ENCODE assay signal across 1 cellular context in the genomic region with DNA sequence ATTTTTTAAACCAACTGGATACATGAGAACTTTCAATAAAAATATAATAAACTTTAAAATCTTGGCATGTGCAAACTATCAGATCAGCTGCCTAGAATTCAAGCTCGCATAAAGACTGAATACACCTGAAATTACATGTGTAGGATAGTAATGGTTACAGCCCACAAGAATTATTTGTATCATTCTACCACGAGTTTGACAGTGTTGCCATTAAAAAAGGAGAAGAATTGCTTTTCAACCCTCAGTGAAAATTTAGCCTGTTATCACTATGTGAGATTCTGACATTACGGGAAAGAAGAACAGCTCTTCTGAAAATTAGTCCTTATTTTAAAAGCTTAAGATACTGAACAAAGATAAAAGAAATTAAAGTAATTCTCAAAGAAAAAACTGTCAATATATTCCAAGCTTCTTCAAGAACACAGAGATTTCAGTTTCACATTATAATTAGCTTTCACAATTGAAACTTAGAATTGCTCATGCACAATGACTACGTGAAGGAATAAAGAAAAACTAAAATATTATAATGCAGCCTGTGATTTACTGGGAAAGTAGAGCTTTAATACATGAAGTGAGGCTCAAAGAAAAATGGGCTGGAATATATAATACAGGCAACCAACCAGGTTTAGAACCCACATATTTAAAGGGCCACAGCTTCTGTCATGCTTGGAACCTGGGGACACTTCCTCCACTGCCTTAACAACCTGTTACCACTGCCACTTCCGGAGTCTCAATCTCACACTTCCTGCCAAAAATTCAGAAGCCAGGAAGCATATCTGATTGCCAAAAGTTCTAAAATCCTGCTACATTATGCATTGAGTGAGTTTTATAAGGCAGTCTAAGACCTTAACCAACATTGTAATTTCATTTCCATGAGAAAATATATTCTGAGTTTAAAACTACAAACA.
A peak's percentile ranks its signal among the peaks of the same experiment; 100 is the strongest.
TF ChIP-seq lines count a peak whose summit lies in the region.

No MANE protein-coding gene starts in this region.

TF ChIP-seq in GM12878, 131 proteins besides CTCF, POLR2A, EP300 and RAD21 (continued from another document):
- TF ChIP-seq, protein P1, sequence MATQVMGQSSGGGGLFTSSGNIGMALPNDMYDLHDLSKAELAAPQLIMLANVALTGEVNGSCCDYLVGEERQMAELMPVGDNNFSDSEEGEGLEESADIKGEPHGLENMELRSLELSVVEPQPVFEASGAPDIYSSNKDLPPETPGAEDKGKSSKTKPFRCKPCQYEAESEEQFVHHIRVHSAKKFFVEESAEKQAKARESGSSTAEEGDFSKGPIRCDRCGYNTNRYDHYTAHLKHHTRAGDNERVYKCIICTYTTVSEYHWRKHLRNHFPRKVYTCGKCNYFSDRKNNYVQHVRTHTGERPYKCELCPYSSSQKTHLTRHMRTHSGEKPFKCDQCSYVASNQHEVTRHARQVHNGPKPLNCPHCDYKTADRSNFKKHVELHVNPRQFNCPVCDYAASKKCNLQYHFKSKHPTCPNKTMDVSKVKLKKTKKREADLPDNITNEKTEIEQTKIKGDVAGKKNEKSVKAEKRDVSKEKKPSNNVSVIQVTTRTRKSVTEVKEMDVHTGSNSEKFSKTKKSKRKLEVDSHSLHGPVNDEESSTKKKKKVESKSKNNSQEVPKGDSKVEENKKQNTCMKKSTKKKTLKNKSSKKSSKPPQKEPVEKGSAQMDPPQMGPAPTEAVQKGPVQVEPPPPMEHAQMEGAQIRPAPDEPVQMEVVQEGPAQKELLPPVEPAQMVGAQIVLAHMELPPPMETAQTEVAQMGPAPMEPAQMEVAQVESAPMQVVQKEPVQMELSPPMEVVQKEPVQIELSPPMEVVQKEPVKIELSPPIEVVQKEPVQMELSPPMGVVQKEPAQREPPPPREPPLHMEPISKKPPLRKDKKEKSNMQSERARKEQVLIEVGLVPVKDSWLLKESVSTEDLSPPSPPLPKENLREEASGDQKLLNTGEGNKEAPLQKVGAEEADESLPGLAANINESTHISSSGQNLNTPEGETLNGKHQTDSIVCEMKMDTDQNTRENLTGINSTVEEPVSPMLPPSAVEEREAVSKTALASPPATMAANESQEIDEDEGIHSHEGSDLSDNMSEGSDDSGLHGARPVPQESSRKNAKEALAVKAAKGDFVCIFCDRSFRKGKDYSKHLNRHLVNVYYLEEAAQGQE (IDR thresholded peaks at IDR 0.05; ENCODE audit: low read depth, low read length), result no peak
- TF ChIP-seq ZNF384 (IDR thresholded peaks at IDR 0.05; ENCODE audit: borderline replicate concordance, low read depth, low read length) (no peak), SPI1 (IDR thresholded peaks at IDR 0.05; ENCODE audit: borderline replicate concordance, insufficient read depth, low read depth, low read length) (peak; percentile 50), GATAD2B (conservative IDR thresholded peaks at IDR 0.05; ENCODE audit: low read depth) (no peak), JUND (IDR thresholded peaks at IDR 0.05; ENCODE audit: low read depth, low read length) (no peak), IRF4 (IDR thresholded peaks at IDR 0.05; ENCODE audit: low read depth, low read length) (no peak), BHLHE40 (IDR thresholded peaks at IDR 0.05; ENCODE audit: borderline replicate concordance in 1 of 2, low read depth in 2 of 2, low read length in 1 of 2) (no peak), ZZZ3 (IDR thresholded peaks at IDR 0.05; ENCODE audit: control insufficient read depth, insufficient read length, low read depth) (no peak), POLR2AphosphoS2 (IDR thresholded peaks at IDR 0.05; ENCODE audit: low read depth, low read length) (no peak), NBN (IDR thresholded peaks at IDR 0.05) (no peak), RB1 (IDR thresholded peaks at IDR 0.05; ENCODE audit: borderline replicate concordance) (no peak), MEF2B (IDR thresholded peaks at IDR 0.05; ENCODE audit: partially characterized antibody, poor library complexity, severe bottlenecking) (no peak), ETV6 (conservative IDR thresholded peaks at IDR 0.05 in 1 of 2, IDR thresholded peaks at IDR 0.05 in 1 of 2; ENCODE audit: borderline replicate concordance in 1 of 2, low read depth in 1 of 2) (peak in 1 of 2 experiments; percentile 84; a peak in 2 of 4 replicates), RUNX3 (IDR thresholded peaks at IDR 0.05; ENCODE audit: low read length) (peak; percentile 65), TAF1 (IDR thresholded peaks at IDR 0.05; ENCODE audit: borderline replicate concordance, low read depth, low read length) (no peak), ESRRA (IDR thresholded peaks at IDR 0.05; ENCODE audit: low read length) (no peak), HDGF (IDR thresholded peaks at IDR 0.05) (no peak), YY1 (IDR thresholded peaks at IDR 0.05; ENCODE audit: low read depth, low read length) (no peak)
- TF ChIP-seq, protein P2, sequence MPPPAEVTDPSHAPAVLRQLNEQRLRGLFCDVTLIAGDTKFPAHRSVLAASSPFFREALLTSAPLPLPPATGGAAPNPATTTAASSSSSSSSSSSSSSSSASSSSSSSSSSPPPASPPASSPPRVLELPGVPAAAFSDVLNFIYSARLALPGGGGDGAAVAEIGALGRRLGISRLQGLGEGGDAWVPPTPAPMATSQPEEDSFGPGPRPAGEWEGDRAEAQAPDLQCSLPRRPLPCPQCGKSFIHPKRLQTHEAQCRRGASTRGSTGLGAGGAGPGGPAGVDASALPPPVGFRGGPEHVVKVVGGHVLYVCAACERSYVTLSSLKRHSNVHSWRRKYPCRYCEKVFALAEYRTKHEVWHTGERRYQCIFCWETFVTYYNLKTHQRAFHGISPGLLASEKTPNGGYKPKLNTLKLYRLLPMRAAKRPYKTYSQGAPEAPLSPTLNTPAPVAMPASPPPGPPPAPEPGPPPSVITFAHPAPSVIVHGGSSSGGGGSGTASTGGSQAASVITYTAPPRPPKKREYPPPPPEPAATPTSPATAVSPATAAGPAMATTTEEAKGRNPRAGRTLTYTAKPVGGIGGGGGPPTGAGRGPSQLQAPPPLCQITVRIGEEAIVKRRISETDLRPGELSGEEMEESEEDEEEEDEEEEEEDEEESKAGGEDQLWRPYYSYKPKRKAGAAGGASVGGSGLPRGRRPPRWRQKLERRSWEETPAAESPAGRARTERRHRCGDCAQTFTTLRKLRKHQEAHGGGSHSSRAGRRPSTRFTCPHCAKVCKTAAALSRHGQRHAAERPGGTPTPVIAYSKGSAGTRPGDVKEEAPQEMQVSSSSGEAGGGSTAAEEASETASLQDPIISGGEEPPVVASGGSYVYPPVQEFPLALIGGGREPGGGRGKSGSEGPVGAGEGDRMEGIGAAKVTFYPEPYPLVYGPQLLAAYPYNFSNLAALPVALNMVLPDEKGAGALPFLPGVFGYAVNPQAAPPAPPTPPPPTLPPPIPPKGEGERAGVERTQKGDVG (CRISPR knock-in tag; IDR thresholded peaks at IDR 0.05), result no peak
- TF ChIP-seq, protein P3, sequence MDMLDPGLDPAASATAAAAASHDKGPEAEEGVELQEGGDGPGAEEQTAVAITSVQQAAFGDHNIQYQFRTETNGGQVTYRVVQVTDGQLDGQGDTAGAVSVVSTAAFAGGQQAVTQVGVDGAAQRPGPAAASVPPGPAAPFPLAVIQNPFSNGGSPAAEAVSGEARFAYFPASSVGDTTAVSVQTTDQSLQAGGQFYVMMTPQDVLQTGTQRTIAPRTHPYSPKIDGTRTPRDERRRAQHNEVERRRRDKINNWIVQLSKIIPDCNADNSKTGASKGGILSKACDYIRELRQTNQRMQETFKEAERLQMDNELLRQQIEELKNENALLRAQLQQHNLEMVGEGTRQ (IDR thresholded peaks at IDR 0.05; ENCODE audit: borderline replicate concordance, low read depth, low read length), result no peak
- TF ChIP-seq, protein P4, sequence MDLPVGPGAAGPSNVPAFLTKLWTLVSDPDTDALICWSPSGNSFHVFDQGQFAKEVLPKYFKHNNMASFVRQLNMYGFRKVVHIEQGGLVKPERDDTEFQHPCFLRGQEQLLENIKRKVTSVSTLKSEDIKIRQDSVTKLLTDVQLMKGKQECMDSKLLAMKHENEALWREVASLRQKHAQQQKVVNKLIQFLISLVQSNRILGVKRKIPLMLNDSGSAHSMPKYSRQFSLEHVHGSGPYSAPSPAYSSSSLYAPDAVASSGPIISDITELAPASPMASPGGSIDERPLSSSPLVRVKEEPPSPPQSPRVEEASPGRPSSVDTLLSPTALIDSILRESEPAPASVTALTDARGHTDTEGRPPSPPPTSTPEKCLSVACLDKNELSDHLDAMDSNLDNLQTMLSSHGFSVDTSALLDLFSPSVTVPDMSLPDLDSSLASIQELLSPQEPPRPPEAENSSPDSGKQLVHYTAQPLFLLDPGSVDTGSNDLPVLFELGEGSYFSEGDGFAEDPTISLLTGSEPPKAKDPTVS (IDR thresholded peaks at IDR 0.05; ENCODE audit: low read depth, low read length), result no peak
